ENCODE assay signal across 19 cellular contexts in genomic region chr17:67399676-67400075, GRCh38. TPM values are rescaled to one million over a fixed set of nuclear protein-coding genes. Genes with fewer than 3 reads are reported as not detected.
DNase-seq lines count a peak whose midpoint lies in the region; ATAC-seq, FAIRE-seq and TF ChIP-seq lines count a peak whose summit lies in the region.
"Had no signal": no experiment of that assay in that cellular context is flagged by ENCODE, and none has a peak within 500 bp of the region (broad histone marks: within the 10 kb centered on the region; RNA-seq: fewer than 3 reads in every experiment).

No MANE protein-coding gene starts in this region.

- H3K4me3 ChIP-seq in Peyer's patch = no peak overlapping the region
- H3K4me3 ChIP-seq in kidney (ENCODE audit: low read length in 2 of 2) = no peak overlapping the region
- H3K4me3 ChIP-seq: upper lobe of left lung had no signal

- no peak overlapping the region for H3K9ac ChIP-seq in kidney (ENCODE audit: low read length in 2 of 2)

- no peak for DNase-seq in stimulated activated naive CD8-positive, alpha-beta T cell treated with anti-CD3 and anti-CD28 coated beads, Interleukin-15, Interleukin-2, amounts not matched to agents 100 U/mL and 50 U/mL, for 24 hours
- DNase-seq in Peyer's patch = no peak
- no peak for DNase-seq in effector memory CD8-positive, alpha-beta T cell
- no peak for DNase-seq in islet precursor cell
- no peak for DNase-seq in kidney
- DNase-seq: activated CD4-positive, alpha-beta T cell treated with anti-CD3 and anti-CD28 coated beads for 48 hours; BE2C; caudate nucleus; HCEC 1CT; NCI-H1694; NK-92 treated with Interleukin-12 subunit alpha and Interleukin-12 subunit beta, amount 100 ng/mL, for 24 hours; posterior cingulate gyrus; SHP77; T1000; upper lobe of left lung had no signal

- peak overlapping the region; percentile 63 for H3K4me3 Mint-ChIP-seq in stimulated activated naive CD8-positive, alpha-beta T cell treated with anti-CD3 and anti-CD28 coated beads, Interleukin-15, Interleukin-2, amounts not matched to agents 100 ng/mL and 50 ng/mL, for 24 hours
- H3K4me3 Mint-ChIP-seq in effector memory CD8-positive, alpha-beta T cell = peak overlapping the region in 1 of 2 donors; percentile 73

- H3K27me3 Mint-ChIP-seq in stimulated activated naive CD8-positive, alpha-beta T cell treated with anti-CD3 and anti-CD28 coated beads, Interleukin-15, Interleukin-2, amounts not matched to agents 100 ng/mL and 50 ng/mL, for 24 hours = no peaks in the 10 kb centered on the region
- no peaks in the 10 kb centered on the region for H3K27me3 Mint-ChIP-seq in effector memory CD8-positive, alpha-beta T cell

- H3K9me3 ChIP-seq in Peyer's patch = no peaks in the 10 kb centered on the region
- no peaks in the 10 kb centered on the region for H3K9me3 ChIP-seq in kidney (ENCODE audit: control insufficient read depth in 1 of 2, low read length in 2 of 2)
- H3K9me3 ChIP-seq: BE2C, upper lobe of left lung had no signal

- no peaks in the 10 kb centered on the region for H3K9me3 Mint-ChIP-seq in stimulated activated naive CD8-positive, alpha-beta T cell treated with anti-CD3 and anti-CD28 coated beads, Interleukin-15, Interleukin-2, amounts not matched to agents 100 ng/mL and 50 ng/mL, for 24 hours
- no peaks in the 10 kb centered on the region for H3K9me3 Mint-ChIP-seq in effector memory CD8-positive, alpha-beta T cell

- H3K36me3 ChIP-seq in Peyer's patch (no peaks in the 10 kb centered on the region), kidney (ENCODE audit: control insufficient read depth in 1 of 2, insufficient read depth in 2 of 2, low read length in 2 of 2) (no peaks in the 10 kb centered on the region)
- H3K36me3 ChIP-seq: BE2C, upper lobe of left lung had no signal

- no peaks in the 10 kb centered on the region for H3K27me3 ChIP-seq in Peyer's patch
- H3K27me3 ChIP-seq: BE2C, upper lobe of left lung had no signal

- peak overlapping the region; percentile 79 for H3K27ac Mint-ChIP-seq in stimulated activated naive CD8-positive, alpha-beta T cell treated with anti-CD3 and anti-CD28 coated beads, Interleukin-15, Interleukin-2, amounts not matched to agents 100 ng/mL and 50 ng/mL, for 24 hours
- H3K27ac Mint-ChIP-seq in effector memory CD8-positive, alpha-beta T cell = peak overlapping the region; percentile 65 to 98

- peak overlapping the region in 3 of 4 donors; percentile 13 to 52 (median 16) for H3K27ac ChIP-seq in Peyer's patch
- H3K27ac ChIP-seq in kidney (ENCODE audit: low read depth in 2 of 2, low read length in 2 of 2) = no peak overlapping the region
- H3K27ac ChIP-seq: upper lobe of left lung had no signal

- no peak for TF ChIP-seq POLR2A in Peyer's patch (IDR thresholded peaks at IDR 0.05)

- peaks cover 85% of the 10 kb centered on the region for H3K4me1 Mint-ChIP-seq in stimulated activated naive CD8-positive, alpha-beta T cell treated with anti-CD3 and anti-CD28 coated beads, Interleukin-15, Interleukin-2, amounts not matched to agents 100 ng/mL and 50 ng/mL, for 24 hours (ENCODE audit: low read depth)
- H3K4me1 Mint-ChIP-seq in effector memory CD8-positive, alpha-beta T cell (ENCODE audit: low read depth in 2 of 2) = peaks cover 27 to 56% of the 10 kb centered on the region in 2 donors

- intact Hi-C loops in kidney (cut with DNase I) = no loop called here

- no peak for FAIRE-seq in kidney (lab: Jason Lieb, UNC)
- FAIRE-seq: endometrium, HTR-8/SVneo had no signal

- H3K36me3 Mint-ChIP-seq in stimulated activated naive CD8-positive, alpha-beta T cell treated with anti-CD3 and anti-CD28 coated beads, Interleukin-15, Interleukin-2, amounts not matched to agents 100 ng/mL and 50 ng/mL, for 24 hours (ENCODE audit: low read depth) = peaks cover 21% of the 10 kb centered on the region
- peaks cover 16% of the 10 kb centered on the region for H3K36me3 Mint-ChIP-seq in effector memory CD8-positive, alpha-beta T cell (ENCODE audit: insufficient read depth)

- TF ChIP-seq CTCF in Peyer's patch (IDR thresholded peaks at IDR 0.05) = no peak
- no peak for TF ChIP-seq CTCF in kidney (IDR thresholded peaks at IDR 0.05; ENCODE audit: borderline replicate concordance, extremely low read depth, insufficient read depth)

- no peak for ATAC-seq in stimulated activated naive CD8-positive, alpha-beta T cell treated with anti-CD3 and anti-CD28 coated beads, Interleukin-15, Interleukin-2, amounts not matched to agents 100 U/mL and 50 U/mL, for 24 hours
- no peak for ATAC-seq in effector memory CD8-positive, alpha-beta T cell (replicated peaks)
- no peak for ATAC-seq in HG02870 (IDR thresholded peaks at IDR 0.05; ENCODE audit: unreplicated experiment)

- peaks cover 0 to 7% (median 3%) of the 10 kb centered on the region in 4 donors for H3K4me1 ChIP-seq in Peyer's patch
- H3K4me1 ChIP-seq in kidney (ENCODE audit: control insufficient read depth in 1 of 2, insufficient read depth in 1 of 2, low read depth in 1 of 2, low read length in 2 of 2) = peaks cover 0 to 5% of the 10 kb centered on the region in 2 donors
- H3K4me1 ChIP-seq: BE2C had no signal

RNA-seq across cellular contexts. Expression of gene PITPNC1, which starts 22.6 kb away (rescaled TPM):
- total RNA-seq in Peyer's patch = 10 to 100 TPM in 1 of 4 donors, 1 to 10 TPM in 3; 1.9 to 12.4 (median 5.2) TPM
- total RNA-seq in kidney = 41.3 TPM
- 14.2 TPM for polyA plus RNA-seq in kidney (ENCODE audit: insufficient read depth, low read depth, low replicate concordance)

RNA-seq across cellular contexts. Expression of gene PSMD12, which starts 33.3 kb away (rescaled TPM):
- 10 to 100 TPM; 15.2 to 23.1 (median 17.1) TPM for total RNA-seq in Peyer's patch
- 46.0 TPM for total RNA-seq in kidney
- 26.0 TPM for polyA plus RNA-seq in kidney (ENCODE audit: insufficient read depth, low read depth, low replicate concordance)

Comparison
In these comparisons a context has a peak if more than half of its experiments do, and no peak if none do; other contexts are left out.
1. H3K27ac ChIP-seq: peak in Peyer's patch (3 of 4); none in kidney (0 of 2).